ENCODE assay signal across 27 cellular contexts in genomic region chr4:130576218-130576617, GRCh38.
DNase-seq lines count a peak whose midpoint lies in the region; TF ChIP-seq lines count a peak whose summit lies in the region.
"Had no signal": no experiment of that assay in that cellular context is flagged by ENCODE, and none has a peak within 500 bp of the region (broad histone marks: within the 10 kb centered on the region; RNA-seq: fewer than 3 reads in every experiment).

No MANE protein-coding gene starts in this region.

- peak overlapping the region; percentile 7 for H3K27ac Mint-ChIP-seq in progenitor cell of endocrine pancreas
- H3K27ac Mint-ChIP-seq: activated naive CD4-positive, alpha-beta T cell treated with anti-CD3 and anti-CD28 coated beads, Interleukin-2, amount 50 U/mL, for 72 hours; naive thymus-derived CD8-positive, alpha-beta T cell; stimulated activated effector memory CD8-positive, alpha-beta T cell treated with anti-CD3 and anti-CD28 coated beads, Interleukin-12 subunit alpha, Interleukin-12 subunit beta, amount 100 ng/mL, for 72 hours had no signal

- H3K4me1 Mint-ChIP-seq in progenitor cell of endocrine pancreas (ENCODE audit: low read depth), result peaks cover 4% of the 10 kb centered on the region
- H3K4me1 Mint-ChIP-seq: naive thymus-derived CD8-positive, alpha-beta T cell; stimulated activated effector memory CD8-positive, alpha-beta T cell treated with anti-CD3 and anti-CD28 coated beads, Interleukin-12 subunit alpha, Interleukin-12 subunit beta, amount 100 ng/mL, for 72 hours had no signal

- no peaks in the 10 kb centered on the region for H3K27me3 Mint-ChIP-seq in progenitor cell of endocrine pancreas
- H3K27me3 Mint-ChIP-seq: naive thymus-derived CD8-positive, alpha-beta T cell had no signal

- no peaks in the 10 kb centered on the region for H3K36me3 Mint-ChIP-seq in progenitor cell of endocrine pancreas (ENCODE audit: insufficient read depth)
- H3K36me3 Mint-ChIP-seq: activated naive CD4-positive, alpha-beta T cell treated with anti-CD3 and anti-CD28 coated beads, Interleukin-2, amount 50 U/mL, for 72 hours; naive thymus-derived CD8-positive, alpha-beta T cell; stimulated activated effector memory CD8-positive, alpha-beta T cell treated with anti-CD3 and anti-CD28 coated beads, Interleukin-12 subunit alpha, Interleukin-12 subunit beta, amount 100 ng/mL, for 72 hours had no signal

- peaks cover 6% of the 10 kb centered on the region for H3K9me3 Mint-ChIP-seq in progenitor cell of endocrine pancreas (ENCODE audit: low read depth)

- DNase-seq in NCI-H1092 (lab: John Stamatoyannopoulos, UW) (peak; percentile 20), NCI-H2171 treated with DMSO at 0.1 percent for 48 hours (lab: John Stamatoyannopoulos, UW) (peak; percentile 76), SK-N-DZ (ENCODE audit: low spot score) (peak; percentile 92), progenitor cell of endocrine pancreas (ENCODE audit: low spot score, unreplicated experiment) (no peak), kidney tubule cell (ENCODE audit: low spot score) (no peak), HPDE6-E6E7 (ENCODE audit: extremely low spot score) (no peak), DMS114 treated with DMSO at 0.1 percent for 48 hours (lab: John Stamatoyannopoulos, UW; ENCODE audit: unreplicated experiment) (no peak)
- DNase-seq: activated CD4-positive, alpha-beta T cell treated with anti-CD3 and anti-CD28 coated beads for 48 hours; activated CD8-positive, alpha-beta memory T cell treated with anti-CD3 and anti-CD28 coated beads for 24 hours; activated effector memory CD4-positive, alpha-beta T cell treated with Interleukin-2 at 50 U/mL for 16 hours; activated T-cell treated with anti-CD3 and anti-CD28 coated beads for 4 hours; Caco-2; GM23248; kidney glomerular epithelial cell; naive thymus-derived CD8-positive, alpha-beta T cell; NCI-H2029; NCI-H446 treated with DMSO at 0.1 percent for 48 hours; occipital lobe; Peyer's patch; psoas muscle; SIG-M5; sigmoid colon; stimulated activated CD4-positive, alpha-beta T cell treated with anti-CD3 and anti-CD28 coated beads, Interleukin-4, amount 100 ng/mL, for 4 hours; T1000; trophoblast cell had no signal

- no peak for TF ChIP-seq CTCF in progenitor cell of endocrine pancreas (IDR thresholded peaks at IDR 0.05; ENCODE audit: unreplicated experiment)

- no peak overlapping the region for H3K4me3 Mint-ChIP-seq in progenitor cell of endocrine pancreas (ENCODE audit: low read depth)
- H3K4me3 Mint-ChIP-seq: naive thymus-derived CD8-positive, alpha-beta T cell; stimulated activated effector memory CD8-positive, alpha-beta T cell treated with anti-CD3 and anti-CD28 coated beads, Interleukin-12 subunit alpha, Interleukin-12 subunit beta, amount 100 ng/mL, for 72 hours had no signal

Comparison
In these comparisons a context has a peak if more than half of its experiments do, and no peak if none do; other contexts are left out.
1. DNase-seq: peak in NCI-H1092 (single experiment), NCI-H2171 treated with DMSO at 0.1 percent for 48 hours (single experiment) and SK-N-DZ (single experiment); none in progenitor cell of endocrine pancreas (single experiment), kidney tubule cell (single experiment), HPDE6-E6E7 (single experiment) and DMS114 treated with DMSO at 0.1 percent for 48 hours (single experiment).